16 cellular contexts compared by ENCODE assay signal in genomic region chr2:16031848-16032159, GRCh38.
DNase-seq lines count a peak whose midpoint lies in the region; ATAC-seq and TF ChIP-seq lines count a peak whose summit lies in the region.
"Had no signal": no experiment of that assay in that cellular context is flagged by ENCODE, and none has a peak within 500 bp of the region (broad histone marks: within the 10 kb centered on the region; RNA-seq: fewer than 3 reads in every experiment).

No MANE protein-coding gene starts in this region.

- no peaks in the 10 kb centered on the region for H3K36me3 Mint-ChIP-seq in endothelial cell (ENCODE audit: low read depth, unreplicated experiment)
- H3K36me3 Mint-ChIP-seq: activated naive CD4-positive, alpha-beta T cell treated with anti-CD3 and anti-CD28 coated beads, Interleukin-2, amount 50 U/mL, for 24 hours; naive thymus-derived CD4-positive, alpha-beta T cell had no signal

- H3K9me3 ChIP-seq in mucosa of descending colon, result no peaks in the 10 kb centered on the region

- DNase-seq in COR-L47 (lab: John Stamatoyannopoulos, UW) (peak; percentile 38), NCI-H1092 (lab: John Stamatoyannopoulos, UW) (peak; percentile 32), SHP77 (lab: John Stamatoyannopoulos, UW) (peak; percentile 70 to 72), mucosa of descending colon (peak; percentile 74 to 82 (median 78)), islet precursor cell (no peak), T-helper 9 cell (no peak), endothelial cell (ENCODE audit: low spot score) (no peak), cerebellum (ENCODE audit: low spot score) (no peak)
- DNase-seq: activated CD4-positive, alpha-beta T cell treated with anti-CD3 and anti-CD28 coated beads for 36 hours; DND-41; effector CD8-positive, alpha-beta T cell; kidney glomerular epithelial cell; naive thymus-derived CD4-positive, alpha-beta T cell; NCI-H524 had no signal

- intact Hi-C loops in mucosa of descending colon (cut with DNase I, micrococcal nuclease), result no loop called here

- no peaks in the 10 kb centered on the region for H3K4me1 ChIP-seq in mucosa of descending colon (ENCODE audit: low read depth)

- H3K27me3 Mint-ChIP-seq in endothelial cell (ENCODE audit: unreplicated experiment), result no peaks in the 10 kb centered on the region
- H3K27me3 Mint-ChIP-seq: activated CD4-positive, alpha-beta T cell treated with anti-CD3 and anti-CD28 coated beads for 36 hours; activated naive CD4-positive, alpha-beta T cell treated with anti-CD3 and anti-CD28 coated beads, Interleukin-2, amount 50 U/mL, for 24 hours; naive thymus-derived CD4-positive, alpha-beta T cell had no signal

- ATAC-seq in mucosa of descending colon, result peak; percentile 88
- ATAC-seq: activated CD4-positive, alpha-beta T cell treated with anti-CD3 and anti-CD28 coated beads for 36 hours; naive thymus-derived CD4-positive, alpha-beta T cell had no signal

- no peak overlapping the region for H3K4me3 Mint-ChIP-seq in endothelial cell (ENCODE audit: unreplicated experiment)
- H3K4me3 Mint-ChIP-seq: activated CD4-positive, alpha-beta T cell treated with anti-CD3 and anti-CD28 coated beads for 36 hours; activated naive CD4-positive, alpha-beta T cell treated with anti-CD3 and anti-CD28 coated beads, Interleukin-2, amount 50 U/mL, for 24 hours; naive thymus-derived CD4-positive, alpha-beta T cell; T-helper 1 cell treated with Interleukin-12 subunit alpha and Interleukin-12 subunit beta and Interleukin-4 antibody, amounts not matched to agents 30 μg/mL and 1 μg/mL, for 36 hours had no signal

- H3K4me1 Mint-ChIP-seq in endothelial cell (ENCODE audit: unreplicated experiment), result no peaks in the 10 kb centered on the region
- H3K4me1 Mint-ChIP-seq: activated CD4-positive, alpha-beta T cell treated with anti-CD3 and anti-CD28 coated beads for 36 hours; activated naive CD4-positive, alpha-beta T cell treated with anti-CD3 and anti-CD28 coated beads, Interleukin-2, amount 50 U/mL, for 24 hours; naive thymus-derived CD4-positive, alpha-beta T cell had no signal

- H3K9me3 Mint-ChIP-seq in endothelial cell (ENCODE audit: unreplicated experiment), result no peaks in the 10 kb centered on the region
- H3K9me3 Mint-ChIP-seq: activated naive CD4-positive, alpha-beta T cell treated with anti-CD3 and anti-CD28 coated beads, Interleukin-2, amount 50 U/mL, for 24 hours; naive thymus-derived CD4-positive, alpha-beta T cell; T-helper 1 cell treated with Interleukin-12 subunit alpha and Interleukin-12 subunit beta and Interleukin-4 antibody, amounts not matched to agents 30 μg/mL and 1 μg/mL, for 36 hours had no signal

- H3K4me3 ChIP-seq in mucosa of descending colon, result no peak overlapping the region

- TF ChIP-seq CTCF in mucosa of descending colon (IDR thresholded peaks at IDR 0.05) (no peak), endothelial cell (IDR thresholded peaks at IDR 0.05; ENCODE audit: unreplicated experiment) (no peak)

- H3K36me3 ChIP-seq in mucosa of descending colon (ENCODE audit: low read depth), result no peaks in the 10 kb centered on the region

- H3K27ac Mint-ChIP-seq in endothelial cell (ENCODE audit: unreplicated experiment), result no peak overlapping the region
- H3K27ac Mint-ChIP-seq: activated CD4-positive, alpha-beta T cell treated with anti-CD3 and anti-CD28 coated beads for 36 hours; activated naive CD4-positive, alpha-beta T cell treated with anti-CD3 and anti-CD28 coated beads, Interleukin-2, amount 50 U/mL, for 24 hours; T-helper 1 cell treated with Interleukin-12 subunit alpha and Interleukin-12 subunit beta and Interleukin-4 antibody, amounts not matched to agents 30 μg/mL and 1 μg/mL, for 36 hours had no signal

Comparison
In these comparisons a context has a peak if more than half of its experiments do, and no peak if none do; other contexts are left out.
1. DNase-seq: peak in COR-L47 (single experiment), NCI-H1092 (single experiment), SHP77 (2 of 2) and mucosa of descending colon (3 of 3); none in islet precursor cell (single experiment), T-helper 9 cell (single experiment), endothelial cell (single experiment) and cerebellum (single experiment).